ENCODE assay signal across 17 cellular contexts in the genomic region with DNA sequence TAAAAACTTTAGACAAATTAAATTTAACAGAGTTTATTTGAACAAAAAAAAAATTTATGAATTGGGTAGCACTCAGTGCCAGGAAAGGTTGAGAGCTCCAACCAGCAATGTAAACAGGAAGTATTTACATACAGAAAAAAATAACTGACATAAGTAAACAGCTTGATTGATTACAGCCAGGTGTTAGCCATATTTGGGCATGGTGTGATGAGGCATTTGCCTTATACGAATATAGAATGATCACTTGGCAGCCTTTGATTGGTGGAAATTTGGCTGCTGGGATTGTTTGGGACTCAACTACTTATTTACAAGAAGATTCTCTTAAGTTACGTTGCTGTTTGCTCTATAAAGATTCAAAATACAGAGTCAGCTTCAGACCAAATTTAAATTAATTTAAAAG.
DNase-seq lines count a peak whose midpoint lies in the region; ATAC-seq, FAIRE-seq and TF ChIP-seq lines count a peak whose summit lies in the region.
"Had no signal": no experiment of that assay in that cellular context is flagged by ENCODE, and none has a peak within 500 bp of the region (broad histone marks: within the 10 kb centered on the region; RNA-seq: fewer than 3 reads in every experiment).

No MANE protein-coding gene starts in this region.

- H3K23ac ChIP-seq in H1 (ENCODE audit: insufficient read length), result no peak overlapping the region

- no peak overlapping the region for H2BK12ac ChIP-seq in H1 (ENCODE audit: low read depth, low read length)

- 91% methylated on average over 2 of the region's 2 CpGs; no CpG with 5 or more reads in 1 of the 2 experiments for WGBS in H1 (ENCODE audit: extremely low coverage in 1 of 2, insufficient coverage in 1 of 2, insufficient read length in 1 of 2, insufficient replicate concordance in 2 of 2, low coverage in 1 of 2, low lambda C conversion rate in 2 of 2, missing lambda C conversion rate in 1 of 2), 2 experiments

- no peak for FAIRE-seq in H1 (lab: Jason Lieb, UNC)
- FAIRE-seq: D721Med had no signal

- H3K23me2 ChIP-seq in H1 (ENCODE audit: low read depth, low read length), result no peaks in the 10 kb centered on the region

- TF ChIP-seq RAD21 in H1 (IDR thresholded peaks at IDR 0.05 in 1 of 2, conservative IDR thresholded peaks at IDR 0.05 in 1 of 2; ENCODE audit: low read depth in 2 of 2, low read length in 2 of 2), result no peak

- peaks cover 0 to 9% of the 10 kb centered on the region in 2 experiments; a peak in 1 of 4 replicates for H3K9me3 ChIP-seq in H1 (ENCODE audit: insufficient read depth in 2 of 2, low read depth in 1 of 2, low read length in 1 of 2)
- H3K9me3 ChIP-seq: HAP-1 had no signal

- H3K18ac ChIP-seq in H1 (ENCODE audit: extremely low read depth, low read length), result no peak overlapping the region

- no peak overlapping the region for H4K5ac ChIP-seq in H1 (ENCODE audit: insufficient read length, low read depth, low read length)

- H3K9ac ChIP-seq in H1 (replicated peaks in 1 of 4; ENCODE audit: extremely low read depth in 1 of 4, low read depth in 3 of 4, low read length in 3 of 4), result no peak overlapping the region
- H3K9ac ChIP-seq: BLaER1 treated with 17β-estradiol and CSF1 and Interleukin-3, amounts not matched to agents 10 nM and 100 nM had no signal

- CTCF ChIA-PET in H1 (lab: Charles Lee; ENCODE audit: partially characterized antibody), result no interaction called here

- H2BK5ac ChIP-seq in H1 (ENCODE audit: low read depth, low read length), result no peak overlapping the region

- no peak overlapping the region for H4K91ac ChIP-seq in H1 (replicated peaks; ENCODE audit: insufficient read length, low read length)

- no peak overlapping the region for H2AK5ac ChIP-seq in H1 (ENCODE audit: low read depth, low read length)

- no peak for TF ChIP-seq EP300 in H1 (IDR thresholded peaks at IDR 0.05; ENCODE audit: borderline replicate concordance in 1 of 2, low read depth in 2 of 2, low read length in 2 of 2)

- H3K4me2 ChIP-seq in H1 (ENCODE audit: insufficient read depth in 1 of 2, low read depth in 2 of 2, low read length in 2 of 2), result no peak overlapping the region
- H3K4me2 ChIP-seq: BLaER1 treated with 17β-estradiol and CSF1 and Interleukin-3, amounts not matched to agents 10 nM and 100 nM; PC-9 had no signal

- H3K4ac ChIP-seq in H1 (replicated peaks; ENCODE audit: insufficient read length, low read depth, low read length), result no peak overlapping the region

- H2BK120ac ChIP-seq in H1 (replicated peaks; ENCODE audit: low read depth, low read length), result no peak overlapping the region

- no peak overlapping the region for H2BK20ac ChIP-seq in H1 (ENCODE audit: low read length)

- no peaks in the 10 kb centered on the region for H3K79me1 ChIP-seq in H1 (ENCODE audit: low read depth, low read length)

- H3K27ac ChIP-seq in H1 (ENCODE audit: low read depth, low read length), result no peak overlapping the region
- H3K27ac ChIP-seq: BLaER1 treated with 17β-estradiol and CSF1 and Interleukin-3, amounts not matched to agents 10 nM and 100 nM; PC-9; RWPE1 had no signal

- no peak overlapping the region for H3K4me3 ChIP-seq in H1 (ENCODE audit: extremely low read depth in 1 of 4, insufficient read depth in 2 of 4, low read depth in 3 of 4, low read length in 4 of 4)
- H3K4me3 ChIP-seq: BLaER1 treated with 17β-estradiol and CSF1 and Interleukin-3, amounts not matched to agents 10 nM and 100 nM; HAP-1; PC-9 had no signal

- no peak overlapping the region for H3K14ac ChIP-seq in H1 (ENCODE audit: insufficient read length)

- TF ChIP-seq CTCF in H1 (IDR thresholded peaks at IDR 0.05; ENCODE audit: control extremely low read depth in 1 of 3, insufficient read depth in 1 of 3, low read depth in 1 of 3, low read length in 3 of 3), result no peak

- no peaks in the 10 kb centered on the region for H3K27me3 ChIP-seq in H1 (replicated peaks in 1 of 4; ENCODE audit: control insufficient read depth in 3 of 4, extremely low read depth in 1 of 4, insufficient read depth in 3 of 4, low read length in 3 of 4)
- H3K27me3 ChIP-seq: BLaER1 treated with 17β-estradiol and CSF1 and Interleukin-3, amounts not matched to agents 10 nM and 100 nM had no signal

- no peak for ATAC-seq in HG03571 (IDR thresholded peaks at IDR 0.05; ENCODE audit: unreplicated experiment)
- ATAC-seq: CD8-positive, alpha-beta T cell had no signal

- no peak overlapping the region for H2BK15ac ChIP-seq in H1 (ENCODE audit: low read length)

- POLR2A ChIA-PET in H1 (lab: Charles Lee; ENCODE audit: partially characterized antibody), result no interaction called here

- no peaks in the 10 kb centered on the region for H3K79me2 ChIP-seq in H1 (ENCODE audit: control insufficient read depth in 1 of 2, insufficient read depth in 2 of 2, low read length in 2 of 2)

- H3K56ac ChIP-seq in H1 (replicated peaks; ENCODE audit: insufficient read length, low read depth, low read length), result no peak overlapping the region

- peak; percentile 11 to 24 for DNase-seq in SHP77 (lab: John Stamatoyannopoulos, UW)
- DNase-seq in SHP77 treated with DMSO at 0.1 percent for 48 hours (lab: John Stamatoyannopoulos, UW), result no peak
- peak; percentile 12 for DNase-seq in NCI-H1105 (lab: John Stamatoyannopoulos, UW)
- DNase-seq in NCI-H510A treated with DMSO at 0.1 percent for 48 hours (lab: John Stamatoyannopoulos, UW), result peak; percentile 24
- DNase-seq in H1 (ENCODE audit: low read depth in 1 of 2, low spot score in 2 of 2), result no peak
- DNase-seq in activated CD8-positive, alpha-beta memory T cell treated with anti-CD3 and anti-CD28 coated beads, Interleukin-2, amount 50 U/mL, for 48 hours, result no peak
- no peak for DNase-seq in central memory CD4-positive, alpha-beta T cell
- DNase-seq: CD8-positive, alpha-beta T cell; Kasumi-1; MM.1S; NCI-H446 treated with DMSO at 0.1 percent for 48 hours had no signal

- TF ChIP-seq POLR2A in H1 (IDR thresholded peaks at IDR 0.05; ENCODE audit: control extremely low read depth in 1 of 2, low read depth in 2 of 2, low read length in 2 of 2), result no peak

- no peaks in the 10 kb centered on the region; a peak in 1 of 8 replicates for H3K36me3 ChIP-seq in H1 (ENCODE audit: control insufficient read depth in 2 of 4, insufficient read depth in 4 of 4, low read length in 3 of 4)
- H3K36me3 ChIP-seq: BLaER1 treated with 17β-estradiol and CSF1 and Interleukin-3, amounts not matched to agents 10 nM and 100 nM; HAP-1 had no signal

- no peaks in the 10 kb centered on the region for H3K4me1 ChIP-seq in H1 (replicated peaks in 1 of 4; ENCODE audit: control insufficient read depth in 3 of 4, insufficient read depth in 4 of 4, low read length in 3 of 4)
- H3K4me1 ChIP-seq: BLaER1 treated with 17β-estradiol and CSF1 and Interleukin-3, amounts not matched to agents 10 nM and 100 nM; HAP-1 had no signal

- no peak overlapping the region for H4K8ac ChIP-seq in H1 (ENCODE audit: extremely low read depth, insufficient read depth, low read length)

- no peak overlapping the region for H2AFZ ChIP-seq in H1 (ENCODE audit: low read length)
- H2AFZ ChIP-seq: PC-9 had no signal

- no peaks in the 10 kb centered on the region for H4K20me1 ChIP-seq in H1 (replicated peaks in 1 of 2; ENCODE audit: control insufficient read depth in 1 of 2, insufficient read depth in 2 of 2, low read length in 2 of 2)
- H4K20me1 ChIP-seq: BLaER1 treated with 17β-estradiol and CSF1 and Interleukin-3, amounts not matched to agents 10 nM and 100 nM had no signal

TF ChIP-seq in H1, 55 proteins besides CTCF, POLR2A, EP300 and RAD21:
- no peak for TF ChIP-seq TAF7 (optimal IDR thresholded peaks at IDR 0.05; ENCODE audit: borderline replicate concordance, low read depth, low read length)
- TF ChIP-seq SRF (IDR thresholded peaks at IDR 0.05; ENCODE audit: low read depth, low read length), result peak; percentile 75; the same call in 1 of the 2 replicates
TF ChIP-seq in H1: peak in this region for 1.

Comparison
In these comparisons a context has a peak if more than half of its experiments do, and no peak if none do; other contexts are left out.
1. DNase-seq: peak in SHP77 (2 of 2), NCI-H1105 (single experiment) and NCI-H510A treated with DMSO at 0.1 percent for 48 hours (single experiment); none in SHP77 treated with DMSO at 0.1 percent for 48 hours (single experiment), H1 (0 of 2), activated CD8-positive, alpha-beta memory T cell treated with anti-CD3 and anti-CD28 coated beads, Interleukin-2, amount 50 U/mL, for 48 hours (single experiment) and central memory CD4-positive, alpha-beta T cell (single experiment).